8 cellular contexts compared by ENCODE assay signal in genomic region chr19:44401108-44401786, GRCh38. TPM values are rescaled to one million over a fixed set of nuclear protein-coding genes. Genes with fewer than 3 reads are reported as not detected.
DNase-seq lines count a peak whose midpoint lies in the region; ATAC-seq and TF ChIP-seq lines count a peak whose summit lies in the region.

Gene ZNF285 (minus strand): TSS chr19:44401608. CDS start chr19:44397213, 4,395 bp downstream.

- peak; percentile 28 for DNase-seq in activated CD4-positive, CD25-positive, alpha-beta regulatory T cell treated with anti-CD3 and anti-CD28 coated beads, Interleukin-2, amount 50 U/mL, for 16 hours (ENCODE audit: low read depth, low spot score)
- DNase-seq in activated CD4-positive, CD25-positive, alpha-beta regulatory T cell (lab: John Stamatoyannopoulos, UW) = no peak
- DNase-seq in dedifferentiated amniotic fluid mesenchymal stem cell (ENCODE audit: extremely low spot score) = peak; percentile 93
- DNase-seq in left lung = peak; percentile 92 to 94
- peak; percentile 86 for DNase-seq in stimulated activated CD4-positive, alpha-beta T cell treated with anti-CD3 and anti-CD28 coated beads, Interleukin-1b, Interleukin-23, amount 100 ng/mL, for 48 hours
- no peak for DNase-seq in NCI-H128 (lab: John Stamatoyannopoulos, UW; ENCODE audit: unreplicated experiment)

- H3K4me1 ChIP-seq in left lung = no peaks in the 10 kb centered on the region

- H3K36me3 ChIP-seq in left lung = peaks cover 0 to 9% of the 10 kb centered on the region in 2 donors

- no peaks in the 10 kb centered on the region for H3K27me3 ChIP-seq in left lung

- H3K4me3 ChIP-seq in left lung = peak within 1 kb of the TSS; percentile 47 to 50

- intact Hi-C loops in left lung (cut with DNase I) = no loop called here

- no peak for TF ChIP-seq CTCF in left lung (IDR thresholded peaks at IDR 0.05)

- peak; percentile 86 to 91 for ATAC-seq in activated CD4-positive, CD25-positive, alpha-beta regulatory T cell treated with anti-CD3 and anti-CD28 coated beads, Interleukin-2, amount 50 U/mL, for 24 hours
- ATAC-seq in left lung (peak; percentile 100), GM21619 (IDR thresholded peaks at IDR 0.05; ENCODE audit: unreplicated experiment) (no peak)

- H3K9me3 ChIP-seq in left lung = peaks cover 0 to 52% of the 10 kb centered on the region in 2 donors

- H3K27ac ChIP-seq in left lung = no peak within 1 kb of the TSS

RNA-seq across cellular contexts. Expression of gene ZNF285, which starts in this region (rescaled TPM):
- 1 to 10 TPM; 1.2 to 2.1 TPM for total RNA-seq in left lung

Comparison
In these comparisons a context has a peak if more than half of its experiments do, and no peak if none do; other contexts are left out.
1. DNase-seq: peak in activated CD4-positive, CD25-positive, alpha-beta regulatory T cell treated with anti-CD3 and anti-CD28 coated beads, Interleukin-2, amount 50 U/mL, for 16 hours (single experiment), dedifferentiated amniotic fluid mesenchymal stem cell (single experiment), left lung (2 of 2) and stimulated activated CD4-positive, alpha-beta T cell treated with anti-CD3 and anti-CD28 coated beads, Interleukin-1b, Interleukin-23, amount 100 ng/mL, for 48 hours (single experiment); none in activated CD4-positive, CD25-positive, alpha-beta regulatory T cell (0 of 4) and NCI-H128 (single experiment).